16 cellular contexts compared by ENCODE assay signal in the genomic region with DNA sequence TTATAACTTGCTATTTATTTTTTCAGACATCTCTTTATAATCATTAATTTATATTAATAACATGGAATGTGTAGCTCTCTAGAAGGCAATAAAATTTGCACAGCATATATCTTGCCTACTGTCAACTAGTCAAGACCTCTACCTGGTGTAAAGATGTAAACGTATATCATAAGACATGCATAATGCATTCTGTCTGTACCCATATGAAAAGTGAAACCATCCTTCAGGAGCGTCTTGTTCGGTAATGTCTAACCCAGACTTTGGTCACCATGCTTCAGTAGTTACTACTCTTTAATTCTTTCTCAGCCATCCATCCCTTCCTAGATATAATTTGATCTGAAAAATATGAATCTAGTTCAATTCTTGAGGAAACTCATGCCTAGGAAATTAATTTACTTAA. TPM values are rescaled to one million over a fixed set of nuclear protein-coding genes. Genes with fewer than 3 reads are reported as not detected.
DNase-seq lines count a peak whose midpoint lies in the region; ATAC-seq and FAIRE-seq lines count a peak whose summit lies in the region.
"Had no signal": no experiment of that assay in that cellular context is flagged by ENCODE, and none has a peak within 500 bp of the region (broad histone marks: within the 10 kb centered on the region; RNA-seq: fewer than 3 reads in every experiment).

No MANE protein-coding gene starts in this region.

- peak; percentile 69 for ATAC-seq in GM18498 (IDR thresholded peaks at IDR 0.05; ENCODE audit: unreplicated experiment)
- peak; percentile 95 for ATAC-seq in GM19452 (IDR thresholded peaks at IDR 0.05; ENCODE audit: unreplicated experiment)
- ATAC-seq in HG02852 (IDR thresholded peaks at IDR 0.05; ENCODE audit: unreplicated experiment), result peak; percentile 91
- peak; percentile 83 for ATAC-seq in HG03565 (IDR thresholded peaks at IDR 0.05; ENCODE audit: unreplicated experiment)

- DNase-seq in NCI-H748 treated with DMSO at 0.1 percent for 48 hours (lab: John Stamatoyannopoulos, UW) (no peak), A172 (ENCODE audit: low spot score) (no peak), HTR-8/SVneo (ENCODE audit: insufficient read length, low spot score) (no peak), kidney tubule cell (ENCODE audit: low spot score) (no peak)
- DNase-seq: activated CD4-positive, alpha-beta T cell treated with anti-CD3 and anti-CD28 coated beads, Interleukin-2, amount 50 U/mL, for 48 hours; foreskin fibroblast; GDM1; H7; NCI-H187; small intestine; T-helper 1 cell had no signal

- no peak for FAIRE-seq in HTR-8/SVneo (lab: Jason Lieb, UNC)
- FAIRE-seq: small intestine, urothelium cell line had no signal

RNA-seq across cellular contexts. Expression of a gene that starts 21.0 kb away (rescaled TPM):
- 31.3 and 32.6 TPM in 2 replicates for total RNA-seq in A172 (2014; rRNA removed; shearing (Covaris generic))
